8 cellular contexts compared by ENCODE assay signal in the genomic region with DNA sequence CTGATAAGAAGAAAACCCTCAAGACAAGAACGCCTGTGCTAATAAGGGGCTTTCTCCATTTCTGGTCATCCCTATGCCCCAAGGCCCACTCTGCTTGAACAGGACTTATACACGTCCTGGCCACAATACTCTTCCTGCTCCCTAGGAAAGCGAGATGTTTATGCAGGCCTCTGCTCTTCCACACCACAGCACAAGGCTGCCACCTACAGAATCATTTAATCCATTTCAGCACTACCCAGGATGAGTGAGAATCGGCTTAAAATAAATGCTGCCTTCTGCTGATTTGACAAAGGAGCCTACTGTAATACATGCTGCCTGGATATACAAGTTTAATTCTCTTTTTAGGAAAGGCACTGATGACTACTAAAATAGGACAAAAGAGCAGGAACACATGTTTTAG. TPM values are rescaled to one million over a fixed set of nuclear protein-coding genes. Genes with fewer than 3 reads are reported as not detected.
DNase-seq lines count a peak whose midpoint lies in the region; ATAC-seq and TF ChIP-seq lines count a peak whose summit lies in the region.

No MANE protein-coding gene starts in this region.

- POLR2A ChIA-PET in MCF 10A (lab: Yijun Ruan, JAX): no interaction called here

- no peak overlapping the region for H3K27ac Mint-ChIP-seq in MCF 10A (ENCODE audit: low read depth, unreplicated experiment)

- no peaks in the 10 kb centered on the region for H3K4me1 Mint-ChIP-seq in MCF 10A (ENCODE audit: insufficient read depth, unreplicated experiment)

- H3K27me3 Mint-ChIP-seq in MCF 10A (ENCODE audit: insufficient read depth, unreplicated experiment): no peaks in the 10 kb centered on the region

- TF ChIP-seq POLR2A in breast epithelium (IDR thresholded peaks at IDR 0.05) (no peak), right lobe of liver (IDR thresholded peaks at IDR 0.05) (no peak)

- H3K4me1 ChIP-seq in breast epithelium: no peaks in the 10 kb centered on the region
- H3K4me1 ChIP-seq in colonic mucosa: no peaks in the 10 kb centered on the region
- peaks cover 0 to 36% (median 10%) of the 10 kb centered on the region in 4 donors for H3K4me1 ChIP-seq in right lobe of liver

- H3K9ac ChIP-seq in colonic mucosa (ENCODE audit: low read depth in 2 of 2, low read length in 2 of 2): no peak overlapping the region

- DNase-seq in MCF 10A (ENCODE audit: unreplicated experiment) (peak; percentile 29), breast epithelium (ENCODE audit: low spot score in 2 of 2) (no peak), NCI-H524 treated with DMSO at 0.1 percent for 48 hours (lab: John Stamatoyannopoulos, UW) (peak; percentile 63), colonic mucosa (peak; percentile 37), right lobe of liver (no peak), GM20000 (ENCODE audit: low spot score) (no peak)
- no peak for DNase-seq in activated effector memory CD4-positive, alpha-beta T cell treated with Interleukin-2 at 50 U/mL for 16 hours

- H3K9me3 ChIP-seq in breast epithelium (no peaks in the 10 kb centered on the region), colonic mucosa (no peaks in the 10 kb centered on the region), right lobe of liver (no peaks in the 10 kb centered on the region)

- intact Hi-C loops in MCF 10A (cut with micrococcal nuclease) (no loop called here), breast epithelium (cut with DNase I; ENCODE audit: low total_unique reads) (no loop called here), colonic mucosa (cut with DNase I) (no loop called here), right lobe of liver (cut with DNase I) (no loop called here)

- H3K9me3 Mint-ChIP-seq in MCF 10A (ENCODE audit: unreplicated experiment): no peaks in the 10 kb centered on the region

- BruUV-seq in MCF 10A (replicated peaks; lab: Mats Ljungman, UMichigan): no TSS peak

- TF ChIP-seq CTCF in MCF 10A (IDR thresholded peaks at IDR 0.05; ENCODE audit: unreplicated experiment) (no peak), breast epithelium (IDR thresholded peaks at IDR 0.05) (no peak), colonic mucosa (IDR thresholded peaks at IDR 0.05) (peak; percentile 16), right lobe of liver (IDR thresholded peaks at IDR 0.05) (peak; percentile 42 to 52 (median 48)), GM20000 (IDR thresholded peaks at IDR 0.05; ENCODE audit: extremely low read depth, missing control alignments) (no peak)

- peak overlapping the region in 1 of 2 donors; percentile 53 for H3K27ac ChIP-seq in breast epithelium
- no peak overlapping the region for H3K27ac ChIP-seq in colonic mucosa
- H3K27ac ChIP-seq in right lobe of liver: peak overlapping the region in 2 of 3 donors; percentile 70 to 85

- H3K27me3 ChIP-seq in breast epithelium (no peaks in the 10 kb centered on the region), colonic mucosa (no peaks in the 10 kb centered on the region), right lobe of liver (no peaks in the 10 kb centered on the region)

- H3K36me3 ChIP-seq in breast epithelium: no peaks in the 10 kb centered on the region
- H3K36me3 ChIP-seq in colonic mucosa: no peaks in the 10 kb centered on the region
- peaks cover 0 to 11% (median 6%) of the 10 kb centered on the region in 4 donors for H3K36me3 ChIP-seq in right lobe of liver

- CTCF ChIA-PET in MCF 10A (lab: Yijun Ruan, JAX): interaction anchor here (0.8 kb wide), 1 partner anchor 18 kb away, joined by 5 read pairs; no protein-coding TSS in a partner anchor

- peaks cover 9% of the 10 kb centered on the region for H3K36me3 Mint-ChIP-seq in MCF 10A (ENCODE audit: insufficient read depth, unreplicated experiment)

- H3K4me3 ChIP-seq in breast epithelium: no peak overlapping the region
- H3K4me3 ChIP-seq in colonic mucosa: no peak overlapping the region
- H3K4me3 ChIP-seq in right lobe of liver: no peak overlapping the region

- peak; percentile 60 to 86 (median 78) for ATAC-seq in right lobe of liver
- ATAC-seq in GM18517 (IDR thresholded peaks at IDR 0.05; ENCODE audit: unreplicated experiment): no peak

- 37% methylated on average over 4 of the region's 4 CpGs for WGBS in right lobe of liver (ENCODE audit: insufficient coverage, low coverage, low lambda C conversion rate, missing lambda C conversion rate)

- no peak overlapping the region for H3K4me3 Mint-ChIP-seq in MCF 10A (ENCODE audit: unreplicated experiment)

RNA-seq across cellular contexts. Expression of a gene that starts 29.4 kb away (rescaled TPM):
- total RNA-seq in MCF 10A (2022) (7.2 and 7.4 TPM in 2 replicates), breast epithelium (10 to 100 TPM; 12.1 to 21.1 (median 12.5) TPM), colonic mucosa (10 to 100 TPM; 16.7 to 17.1 TPM), right lobe of liver (10 to 100 TPM; 19.6 to 44.0 (median 31.4) TPM)

Comparison
In these comparisons a context has a peak if more than half of its experiments do, and no peak if none do; other contexts are left out.
1. DNase-seq: peak in MCF 10A (single experiment), NCI-H524 treated with DMSO at 0.1 percent for 48 hours (single experiment) and colonic mucosa (single experiment); none in breast epithelium (0 of 2), right lobe of liver (0 of 3), GM20000 (single experiment) and activated effector memory CD4-positive, alpha-beta T cell treated with Interleukin-2 at 50 U/mL for 16 hours (single experiment).
2. CTCF ChIP-seq: peak in colonic mucosa (single experiment) and right lobe of liver (4 of 4); none in MCF 10A (single experiment), breast epithelium (0 of 3) and GM20000 (single experiment).